1 cellular context compared by ENCODE assay signal in the genomic region with DNA sequence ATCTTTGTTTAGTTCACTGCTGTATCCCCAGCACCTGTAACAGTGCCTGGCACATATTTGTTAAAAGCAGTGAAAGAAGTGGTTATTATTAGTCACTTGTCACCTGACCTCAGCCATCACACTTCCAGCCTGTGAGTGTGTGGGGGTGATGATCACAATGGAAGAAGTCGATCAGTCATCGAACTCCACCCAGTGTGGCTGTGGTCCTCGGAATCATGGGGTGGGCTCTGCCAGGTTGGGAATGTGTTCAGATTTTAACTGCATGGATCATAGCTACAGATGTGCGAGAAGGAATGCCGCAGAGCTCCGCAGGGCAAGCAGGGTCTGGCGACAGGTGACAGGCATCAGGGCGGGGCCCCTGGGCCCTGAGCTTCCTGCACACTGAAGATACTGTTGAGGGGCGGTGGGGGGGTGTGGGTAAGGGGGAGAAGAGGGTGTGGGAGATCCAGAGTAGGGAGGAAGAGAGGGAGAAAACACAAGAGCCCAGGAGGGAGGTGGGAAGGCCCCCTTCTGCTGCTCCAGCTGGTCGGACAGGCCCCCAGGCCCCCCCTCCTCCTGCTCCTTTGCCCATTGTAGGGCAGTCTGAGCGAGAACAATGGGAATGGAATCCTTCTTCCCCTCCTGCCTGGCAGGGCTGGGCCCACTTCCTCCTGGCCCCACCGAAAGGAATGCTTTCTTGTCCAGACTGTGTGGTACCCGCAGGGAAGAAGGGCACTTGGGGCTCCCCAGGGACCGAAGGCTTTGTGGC.
TF ChIP-seq lines count a peak whose summit lies in the region.

No MANE protein-coding gene starts in this region.

TF ChIP-seq in WTC11, 78 proteins besides CTCF, POLR2A, EP300 and RAD21 (continued from another document):
- TF ChIP-seq, protein P1, sequence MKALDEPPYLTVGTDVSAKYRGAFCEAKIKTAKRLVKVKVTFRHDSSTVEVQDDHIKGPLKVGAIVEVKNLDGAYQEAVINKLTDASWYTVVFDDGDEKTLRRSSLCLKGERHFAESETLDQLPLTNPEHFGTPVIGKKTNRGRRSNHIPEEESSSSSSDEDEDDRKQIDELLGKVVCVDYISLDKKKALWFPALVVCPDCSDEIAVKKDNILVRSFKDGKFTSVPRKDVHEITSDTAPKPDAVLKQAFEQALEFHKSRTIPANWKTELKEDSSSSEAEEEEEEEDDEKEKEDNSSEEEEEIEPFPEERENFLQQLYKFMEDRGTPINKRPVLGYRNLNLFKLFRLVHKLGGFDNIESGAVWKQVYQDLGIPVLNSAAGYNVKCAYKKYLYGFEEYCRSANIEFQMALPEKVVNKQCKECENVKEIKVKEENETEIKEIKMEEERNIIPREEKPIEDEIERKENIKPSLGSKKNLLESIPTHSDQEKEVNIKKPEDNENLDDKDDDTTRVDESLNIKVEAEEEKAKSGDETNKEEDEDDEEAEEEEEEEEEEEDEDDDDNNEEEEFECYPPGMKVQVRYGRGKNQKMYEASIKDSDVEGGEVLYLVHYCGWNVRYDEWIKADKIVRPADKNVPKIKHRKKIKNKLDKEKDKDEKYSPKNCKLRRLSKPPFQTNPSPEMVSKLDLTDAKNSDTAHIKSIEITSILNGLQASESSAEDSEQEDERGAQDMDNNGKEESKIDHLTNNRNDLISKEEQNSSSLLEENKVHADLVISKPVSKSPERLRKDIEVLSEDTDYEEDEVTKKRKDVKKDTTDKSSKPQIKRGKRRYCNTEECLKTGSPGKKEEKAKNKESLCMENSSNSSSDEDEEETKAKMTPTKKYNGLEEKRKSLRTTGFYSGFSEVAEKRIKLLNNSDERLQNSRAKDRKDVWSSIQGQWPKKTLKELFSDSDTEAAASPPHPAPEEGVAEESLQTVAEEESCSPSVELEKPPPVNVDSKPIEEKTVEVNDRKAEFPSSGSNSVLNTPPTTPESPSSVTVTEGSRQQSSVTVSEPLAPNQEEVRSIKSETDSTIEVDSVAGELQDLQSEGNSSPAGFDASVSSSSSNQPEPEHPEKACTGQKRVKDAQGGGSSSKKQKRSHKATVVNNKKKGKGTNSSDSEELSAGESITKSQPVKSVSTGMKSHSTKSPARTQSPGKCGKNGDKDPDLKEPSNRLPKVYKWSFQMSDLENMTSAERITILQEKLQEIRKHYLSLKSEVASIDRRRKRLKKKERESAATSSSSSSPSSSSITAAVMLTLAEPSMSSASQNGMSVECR (CRISPR knock-in tag; IDR thresholded peaks at IDR 0.05; ENCODE audit: borderline replicate concordance) = no peak
- TF ChIP-seq ETV6 (CRISPR knock-in tag; IDR thresholded peaks at IDR 0.05) (peak; percentile 89), TEAD4 (CRISPR knock-in tag; IDR thresholded peaks at IDR 0.05) (peak; percentile 49; the same call in 1 of the 2 replicates), FOXP1 (CRISPR knock-in tag; IDR thresholded peaks at IDR 0.05; ENCODE audit: borderline replicate concordance) (no peak), ZNF263 (CRISPR knock-in tag; IDR thresholded peaks at IDR 0.05; ENCODE audit: low read depth) (no peak), PRRX2 (CRISPR knock-in tag; IDR thresholded peaks at IDR 0.05) (no peak)
- TF ChIP-seq, protein P2, sequence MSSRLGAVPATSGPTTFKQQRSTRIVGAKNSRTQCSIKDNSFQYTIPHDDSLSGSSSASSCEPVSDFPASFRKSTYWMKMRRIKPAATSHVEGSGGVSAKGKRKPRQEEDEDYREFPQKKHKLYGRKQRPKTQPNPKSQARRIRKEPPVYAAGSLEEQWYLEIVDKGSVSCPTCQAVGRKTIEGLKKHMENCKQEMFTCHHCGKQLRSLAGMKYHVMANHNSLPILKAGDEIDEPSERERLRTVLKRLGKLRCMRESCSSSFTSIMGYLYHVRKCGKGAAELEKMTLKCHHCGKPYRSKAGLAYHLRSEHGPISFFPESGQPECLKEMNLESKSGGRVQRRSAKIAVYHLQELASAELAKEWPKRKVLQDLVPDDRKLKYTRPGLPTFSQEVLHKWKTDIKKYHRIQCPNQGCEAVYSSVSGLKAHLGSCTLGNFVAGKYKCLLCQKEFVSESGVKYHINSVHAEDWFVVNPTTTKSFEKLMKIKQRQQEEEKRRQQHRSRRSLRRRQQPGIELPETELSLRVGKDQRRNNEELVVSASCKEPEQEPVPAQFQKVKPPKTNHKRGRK (CRISPR knock-in tag; IDR thresholded peaks at IDR 0.05; ENCODE audit: borderline replicate concordance) = no peak
- TF ChIP-seq, protein P3, sequence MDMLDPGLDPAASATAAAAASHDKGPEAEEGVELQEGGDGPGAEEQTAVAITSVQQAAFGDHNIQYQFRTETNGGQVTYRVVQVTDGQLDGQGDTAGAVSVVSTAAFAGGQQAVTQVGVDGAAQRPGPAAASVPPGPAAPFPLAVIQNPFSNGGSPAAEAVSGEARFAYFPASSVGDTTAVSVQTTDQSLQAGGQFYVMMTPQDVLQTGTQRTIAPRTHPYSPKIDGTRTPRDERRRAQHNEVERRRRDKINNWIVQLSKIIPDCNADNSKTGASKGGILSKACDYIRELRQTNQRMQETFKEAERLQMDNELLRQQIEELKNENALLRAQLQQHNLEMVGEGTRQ (CRISPR knock-in tag; IDR thresholded peaks at IDR 0.05) = 0 out of 2 replicates have a peak, but pooled peaks have one; percentile 23
- TF ChIP-seq, protein P4, sequence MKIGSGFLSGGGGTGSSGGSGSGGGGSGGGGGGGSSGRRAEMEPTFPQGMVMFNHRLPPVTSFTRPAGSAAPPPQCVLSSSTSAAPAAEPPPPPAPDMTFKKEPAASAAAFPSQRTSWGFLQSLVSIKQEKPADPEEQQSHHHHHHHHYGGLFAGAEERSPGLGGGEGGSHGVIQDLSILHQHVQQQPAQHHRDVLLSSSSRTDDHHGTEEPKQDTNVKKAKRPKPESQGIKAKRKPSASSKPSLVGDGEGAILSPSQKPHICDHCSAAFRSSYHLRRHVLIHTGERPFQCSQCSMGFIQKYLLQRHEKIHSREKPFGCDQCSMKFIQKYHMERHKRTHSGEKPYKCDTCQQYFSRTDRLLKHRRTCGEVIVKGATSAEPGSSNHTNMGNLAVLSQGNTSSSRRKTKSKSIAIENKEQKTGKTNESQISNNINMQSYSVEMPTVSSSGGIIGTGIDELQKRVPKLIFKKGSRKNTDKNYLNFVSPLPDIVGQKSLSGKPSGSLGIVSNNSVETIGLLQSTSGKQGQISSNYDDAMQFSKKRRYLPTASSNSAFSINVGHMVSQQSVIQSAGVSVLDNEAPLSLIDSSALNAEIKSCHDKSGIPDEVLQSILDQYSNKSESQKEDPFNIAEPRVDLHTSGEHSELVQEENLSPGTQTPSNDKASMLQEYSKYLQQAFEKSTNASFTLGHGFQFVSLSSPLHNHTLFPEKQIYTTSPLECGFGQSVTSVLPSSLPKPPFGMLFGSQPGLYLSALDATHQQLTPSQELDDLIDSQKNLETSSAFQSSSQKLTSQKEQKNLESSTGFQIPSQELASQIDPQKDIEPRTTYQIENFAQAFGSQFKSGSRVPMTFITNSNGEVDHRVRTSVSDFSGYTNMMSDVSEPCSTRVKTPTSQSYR (CRISPR knock-in tag; IDR thresholded peaks at IDR 0.05) = peak; percentile 77
